In genomic region chr17:7191571-7192270, GRCh38 we compare ENCODE assay signal across 9 cellular contexts. TPM values are rescaled to one million over a fixed set of nuclear protein-coding genes. Genes with fewer than 3 reads are reported as not detected.
A peak's percentile ranks its signal among the peaks of the same experiment; 100 is the strongest.
DNase-seq lines count a peak whose midpoint lies in the region; ATAC-seq and TF ChIP-seq lines count a peak whose summit lies in the region.
"Had no signal": no experiment of that assay in that cellular context is flagged by ENCODE, and none has a peak within 500 bp of the region (broad histone marks: within the 10 kb centered on the region; RNA-seq: fewer than 3 reads in every experiment).

No MANE protein-coding gene starts in this region.

- ATAC-seq in GM21515 (IDR thresholded peaks at IDR 0.05; ENCODE audit: unreplicated experiment) (no peak), GM18867 (IDR thresholded peaks at IDR 0.05; ENCODE audit: unreplicated experiment) (no peak)

- no peak overlapping the region for H3K4me3 ChIP-seq in ovary
- H3K4me3 ChIP-seq: thoracic aorta had no signal

- no peak for TF ChIP-seq EP300 in ovary (IDR thresholded peaks at IDR 0.05)

- no peak overlapping the region for H3K27ac ChIP-seq in ovary
- H3K27ac ChIP-seq: thoracic aorta had no signal

- H3K27me3 ChIP-seq in ovary, result no peaks in the 10 kb centered on the region

- 61 to 64% (median 64%) methylated on average over 26 of the region's 26 CpGs for WGBS in ovary, 3 donors

- no peak for TF ChIP-seq POLR2A in ovary (IDR thresholded peaks at IDR 0.05)

- no peaks in the 10 kb centered on the region for H3K4me1 ChIP-seq in ovary (ENCODE audit: insufficient read depth)

- intact Hi-C loops in ovary (cut with DNase I), result no loop called here

- no peaks in the 10 kb centered on the region for H3K9me3 ChIP-seq in ovary
- H3K9me3 ChIP-seq: thoracic aorta had no signal

- TF ChIP-seq CTCF in ovary (IDR thresholded peaks at IDR 0.05), result no peak

- DNase-seq in NCI-H2227 (lab: John Stamatoyannopoulos, UW; ENCODE audit: unreplicated experiment) (peak; percentile 44), NCI-H2227 treated with DMSO at 0.1 percent for 48 hours (lab: John Stamatoyannopoulos, UW) (no peak), NCI-H446 treated with DMSO at 0.1 percent for 48 hours (lab: John Stamatoyannopoulos, UW) (peak; percentile 3), ecto neural progenitor cell (ENCODE audit: low spot score) (peak; percentile 87), ovary (peak; percentile 53 to 71 (median 64)), NCI-H526 treated with DMSO at 0.1 percent for 48 hours (lab: John Stamatoyannopoulos, UW) (no peak)

- H3K36me3 ChIP-seq in ovary, result no peaks in the 10 kb centered on the region

RNA-seq across cellular contexts. Expression of gene ASGR1, which starts 12.6 kb away (rescaled TPM):
- 1 to 10 TPM in 4 of 7 donors, under 1 TPM in 3; 0.63 to 3.3 (median 1.0) TPM for total RNA-seq in ovary
- polyA plus RNA-seq in ovary, result 1 to 10 TPM in 1 of 2 donors, under 1 TPM in 1; 0.20 to 1.3 TPM

RNA-seq across cellular contexts. Expression of gene DLG4, which starts 27.9 kb away (rescaled TPM):
- total RNA-seq in ovary, result 10 to 100 TPM; 11.0 to 67.7 (median 34.5) TPM
- polyA plus RNA-seq in ovary, result 10 to 100 TPM; 25.1 to 27.8 TPM

RNA-seq across cellular contexts. Expression of gene ACADVL, which starts 28.0 kb away (rescaled TPM):
- total RNA-seq in ovary, result 100 to 1,000 TPM; 303 to 638 (median 374) TPM
- polyA plus RNA-seq in ovary, result 100 to 1,000 TPM; 277 to 381 TPM

RNA-seq across cellular contexts. Expression of gene DVL2, which starts 42.6 kb away (rescaled TPM):
- 10 to 100 TPM; 36.9 to 80.6 (median 61.3) TPM for total RNA-seq in ovary
- 10 to 100 TPM in 1 of 2 donors, 1 to 10 TPM in 1; 8.2 to 49.0 TPM for polyA plus RNA-seq in ovary

RNA-seq across cellular contexts. Expression of gene PHF23, which starts 47.5 kb away (rescaled TPM):
- 10 to 100 TPM; 19.4 to 57.7 (median 41.0) TPM for total RNA-seq in ovary
- polyA plus RNA-seq in ovary, result 10 to 100 TPM; 23.3 to 42.5 TPM

Comparison
In these comparisons a context has a peak if more than half of its experiments do, and no peak if none do; other contexts are left out.
1. DNase-seq: peak in NCI-H2227 (single experiment), NCI-H446 treated with DMSO at 0.1 percent for 48 hours (single experiment), ecto neural progenitor cell (single experiment) and ovary (5 of 5); none in NCI-H2227 treated with DMSO at 0.1 percent for 48 hours (single experiment) and NCI-H526 treated with DMSO at 0.1 percent for 48 hours (single experiment).